Comparison of ENCODE assay signal across 18 cellular contexts in the genomic region with DNA sequence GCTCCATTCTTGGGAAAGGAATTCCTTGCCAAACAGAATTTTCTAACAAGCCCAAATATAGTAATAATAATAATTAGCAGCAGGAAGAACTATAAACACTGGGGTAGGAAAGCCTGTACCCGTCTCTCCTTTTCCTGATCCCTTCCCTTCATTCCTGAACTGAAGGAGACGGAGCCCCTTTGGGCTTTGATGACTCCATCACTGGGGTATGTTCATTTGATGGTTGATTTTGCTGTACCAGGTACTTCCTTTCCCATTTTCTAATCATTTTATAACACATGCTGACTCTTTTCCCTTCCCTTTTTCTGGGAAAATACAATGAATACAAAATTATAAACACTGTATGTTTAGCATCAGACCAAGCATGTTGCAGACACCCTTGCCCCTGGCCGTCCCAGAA.
"Had no signal": no experiment of that assay in that cellular context is flagged by ENCODE, and none has a peak within 500 bp of the region (broad histone marks: within the 10 kb centered on the region; RNA-seq: fewer than 3 reads in every experiment).

No MANE protein-coding gene starts in this region.

- H3K4me3 ChIP-seq: breast epithelium, dorsolateral prefrontal cortex, gastrocnemius medialis, heart left ventricle, lung, right atrium auricular region, upper lobe of left lung had no signal

- H3K9me3 ChIP-seq: breast epithelium, gastrocnemius medialis, heart left ventricle, neutrophil, right atrium auricular region, upper lobe of left lung had no signal

- DNase-seq: activated CD4-positive, alpha-beta T cell treated with anti-CD3 and anti-CD28 coated beads, Interleukin-2, amount 10 ng/mL, durations not matched to agents 24 days and 14 days; activated CD4-positive, CD25-positive, alpha-beta regulatory T cell; activated CD8-positive, alpha-beta memory T cell treated with anti-CD3 and anti-CD28 coated beads, Interleukin-2, amount 50 U/mL, for 48 hours; activated naive CD8-positive, alpha-beta T cell treated with anti-CD3 and anti-CD28 coated beads for 36 hours; dorsolateral prefrontal cortex; endodermal cell; erythroblast; gastrocnemius medialis; heart left ventricle; naive B cell; stimulated activated CD4-positive, alpha-beta T cell treated with anti-CD3 and anti-CD28 coated beads, Interleukin-4, amount 100 ng/mL, for 4 hours; stimulated activated CD8-positive, alpha-beta memory T cell treated with anti-CD3 and anti-CD28 coated beads, Interleukin-4, amount 100 ng/mL, for 48 hours; stimulated activated naive CD4-positive, alpha-beta T cell treated with Interleukin-2 at 50 U/mL for 16 hours; upper lobe of left lung had no signal

- H3K27me3 ChIP-seq: breast epithelium, dorsolateral prefrontal cortex, gastrocnemius medialis, heart left ventricle, neutrophil, right atrium auricular region, upper lobe of left lung had no signal

- H3K36me3 ChIP-seq: breast epithelium, gastrocnemius medialis, heart left ventricle, neutrophil, right atrium auricular region, upper lobe of left lung had no signal

- ATAC-seq: gastrocnemius medialis, heart left ventricle had no signal

- H3K27ac ChIP-seq: breast epithelium, dorsolateral prefrontal cortex, gastrocnemius medialis, heart left ventricle, neutrophil, right atrium auricular region, upper lobe of left lung had no signal
